In the genomic region with DNA sequence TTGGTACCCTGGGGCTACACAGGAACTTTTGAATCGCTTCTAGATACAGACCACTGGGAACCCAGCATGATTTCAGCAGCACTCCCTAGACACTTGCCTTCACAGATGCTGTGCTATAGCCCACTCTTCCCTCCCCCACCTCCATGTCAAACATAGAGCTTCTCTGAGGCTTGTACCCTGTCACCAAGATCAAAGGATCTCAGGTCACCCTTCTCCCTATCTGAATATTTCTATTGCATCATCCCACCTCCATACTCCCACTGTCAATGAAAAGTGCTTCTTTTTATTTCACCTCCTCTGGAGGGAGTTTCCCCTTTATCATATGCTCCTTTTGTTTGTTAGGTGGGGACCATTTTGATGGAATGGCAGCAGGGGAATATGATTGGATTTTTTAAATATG, we compare ENCODE assay signal across 11 cellular contexts. TPM values are rescaled to one million over a fixed set of nuclear protein-coding genes. Genes with fewer than 3 reads are reported as not detected.
A peak's percentile ranks its signal among the peaks of the same experiment; 100 is the strongest.
DNase-seq lines count a peak whose midpoint lies in the region; ATAC-seq lines count a peak whose summit lies in the region.
"Had no signal": no experiment of that assay in that cellular context is flagged by ENCODE, and none has a peak within 500 bp of the region (broad histone marks: within the 10 kb centered on the region; RNA-seq: fewer than 3 reads in every experiment).

No MANE protein-coding gene starts in this region.

- DNase-seq in activated CD4-positive, alpha-beta memory T cell treated with anti-CD3 and anti-CD28 coated beads for 36 hours, result peak; percentile 11
- no peak for DNase-seq in activated CD4-positive, alpha-beta memory T cell treated with anti-CD3 and anti-CD28 coated beads, Interleukin-2, amount 10 ng/mL, durations not matched to agents 7 days and 5 days
- DNase-seq in stimulated activated CD4-positive, alpha-beta T cell treated with anti-CD3 and anti-CD28 coated beads, Interleukin-1b, Interleukin-23, amount 100 ng/mL, for 48 hours, result peak; percentile 12
- no peak for DNase-seq in stimulated activated CD4-positive, alpha-beta T cell treated with anti-CD3 and anti-CD28 coated beads, Interleukin-15, amount 100 ng/mL, for 24 hours
- peak in 1 of 2 donors; percentile 15 for DNase-seq in stimulated activated naive CD8-positive, alpha-beta T cell treated with anti-CD3 and anti-CD28 coated beads, Interleukin-15, amount 100 ng/mL, for 72 hours
- no peak for DNase-seq in NCI-H1105 (lab: John Stamatoyannopoulos, UW)
- DNase-seq: Caco-2; GDM1; NK-92 treated with Interleukin-12 subunit alpha and Interleukin-12 subunit beta, amount 100 ng/mL, for 24 hours had no signal

- ATAC-seq in activated T-helper 17 cell treated with anti-CD3 and anti-CD28 coated beads, Interleukin-2, amount 50 U/mL, for 72 hours (replicated peaks), result peak; percentile 54
- ATAC-seq in stimulated activated naive CD8-positive, alpha-beta T cell treated with anti-CD3 and anti-CD28 coated beads, Interleukin-15, amount 100 ng/mL, for 72 hours, result peak; percentile 84

- no peak overlapping the region for H3K27ac Mint-ChIP-seq in activated CD4-positive, alpha-beta memory T cell treated with anti-CD3 and anti-CD28 coated beads for 36 hours
- no peak overlapping the region for H3K27ac Mint-ChIP-seq in activated CD4-positive, alpha-beta memory T cell treated with anti-CD3 and anti-CD28 coated beads, Interleukin-2, amount 10 ng/mL, durations not matched to agents 7 days and 5 days
- no peak overlapping the region for H3K27ac Mint-ChIP-seq in activated T-helper 17 cell treated with anti-CD3 and anti-CD28 coated beads, Interleukin-2, amount 50 U/mL, for 72 hours
- H3K27ac Mint-ChIP-seq in stimulated activated naive CD8-positive, alpha-beta T cell treated with anti-CD3 and anti-CD28 coated beads, Interleukin-15, amount 100 ng/mL, for 72 hours, result peak overlapping the region; percentile 30 to 44
- H3K27ac Mint-ChIP-seq: CD4-positive, alpha-beta T cell had no signal

- H3K27me3 Mint-ChIP-seq in activated CD4-positive, alpha-beta memory T cell treated with anti-CD3 and anti-CD28 coated beads for 36 hours, result peaks cover 20% of the 10 kb centered on the region
- H3K27me3 Mint-ChIP-seq in activated CD4-positive, alpha-beta memory T cell treated with anti-CD3 and anti-CD28 coated beads, Interleukin-2, amount 10 ng/mL, durations not matched to agents 7 days and 5 days, result peaks cover 15% of the 10 kb centered on the region
- H3K27me3 Mint-ChIP-seq in activated T-helper 17 cell treated with anti-CD3 and anti-CD28 coated beads, Interleukin-2, amount 50 U/mL, for 72 hours, result peaks cover 38% of the 10 kb centered on the region
- peaks cover 32% of the 10 kb centered on the region for H3K27me3 Mint-ChIP-seq in stimulated activated naive CD8-positive, alpha-beta T cell treated with anti-CD3 and anti-CD28 coated beads, Interleukin-15, amount 100 ng/mL, for 72 hours

- H3K4me3 Mint-ChIP-seq in activated CD4-positive, alpha-beta memory T cell treated with anti-CD3 and anti-CD28 coated beads for 36 hours, result no peak overlapping the region
- H3K4me3 Mint-ChIP-seq in activated CD4-positive, alpha-beta memory T cell treated with anti-CD3 and anti-CD28 coated beads, Interleukin-2, amount 10 ng/mL, durations not matched to agents 7 days and 5 days, result no peak overlapping the region
- no peak overlapping the region for H3K4me3 Mint-ChIP-seq in activated T-helper 17 cell treated with anti-CD3 and anti-CD28 coated beads, Interleukin-2, amount 50 U/mL, for 72 hours
- peak overlapping the region; percentile 25 to 33 for H3K4me3 Mint-ChIP-seq in stimulated activated naive CD8-positive, alpha-beta T cell treated with anti-CD3 and anti-CD28 coated beads, Interleukin-15, amount 100 ng/mL, for 72 hours
- H3K4me3 Mint-ChIP-seq: CD4-positive, alpha-beta T cell had no signal

- H3K9me3 Mint-ChIP-seq in activated CD4-positive, alpha-beta memory T cell treated with anti-CD3 and anti-CD28 coated beads for 36 hours, result peaks cover 16% of the 10 kb centered on the region
- H3K9me3 Mint-ChIP-seq in activated CD4-positive, alpha-beta memory T cell treated with anti-CD3 and anti-CD28 coated beads, Interleukin-2, amount 10 ng/mL, durations not matched to agents 7 days and 5 days, result peaks cover 9% of the 10 kb centered on the region
- H3K9me3 Mint-ChIP-seq in activated T-helper 17 cell treated with anti-CD3 and anti-CD28 coated beads, Interleukin-2, amount 50 U/mL, for 72 hours, result peaks cover 17% of the 10 kb centered on the region
- peaks cover 14 to 21% of the 10 kb centered on the region in 2 donors for H3K9me3 Mint-ChIP-seq in stimulated activated naive CD8-positive, alpha-beta T cell treated with anti-CD3 and anti-CD28 coated beads, Interleukin-15, amount 100 ng/mL, for 72 hours

- H3K36me3 Mint-ChIP-seq in activated CD4-positive, alpha-beta memory T cell treated with anti-CD3 and anti-CD28 coated beads for 36 hours, result peaks cover 9% of the 10 kb centered on the region
- no peaks in the 10 kb centered on the region for H3K36me3 Mint-ChIP-seq in activated CD4-positive, alpha-beta memory T cell treated with anti-CD3 and anti-CD28 coated beads, Interleukin-2, amount 10 ng/mL, durations not matched to agents 7 days and 5 days (ENCODE audit: low read depth)
- no peaks in the 10 kb centered on the region for H3K36me3 Mint-ChIP-seq in activated T-helper 17 cell treated with anti-CD3 and anti-CD28 coated beads, Interleukin-2, amount 50 U/mL, for 72 hours (ENCODE audit: low read depth)

- peaks cover 16% of the 10 kb centered on the region for H3K4me1 Mint-ChIP-seq in activated CD4-positive, alpha-beta memory T cell treated with anti-CD3 and anti-CD28 coated beads for 36 hours (ENCODE audit: low read depth)
- no peaks in the 10 kb centered on the region for H3K4me1 Mint-ChIP-seq in activated CD4-positive, alpha-beta memory T cell treated with anti-CD3 and anti-CD28 coated beads, Interleukin-2, amount 10 ng/mL, durations not matched to agents 7 days and 5 days
- peaks cover 10% of the 10 kb centered on the region for H3K4me1 Mint-ChIP-seq in activated T-helper 17 cell treated with anti-CD3 and anti-CD28 coated beads, Interleukin-2, amount 50 U/mL, for 72 hours
- H3K4me1 Mint-ChIP-seq in stimulated activated naive CD8-positive, alpha-beta T cell treated with anti-CD3 and anti-CD28 coated beads, Interleukin-15, amount 100 ng/mL, for 72 hours, result peaks cover 18% of the 10 kb centered on the region

- intact Hi-C loops in activated CD4-positive, alpha-beta memory T cell treated with anti-CD3 and anti-CD28 coated beads for 36 hours (cut with micrococcal nuclease), result loop anchor here (2.0 kb wide), 1 partner anchor 14 kb away; no protein-coding TSS in a partner anchor

- POLR2A ChIA-PET in activated CD4-positive, alpha-beta memory T cell treated with anti-CD3 and anti-CD28 coated beads for 36 hours (lab: Charles Lee), result no interaction called here
- POLR2A ChIA-PET in activated CD4-positive, alpha-beta memory T cell treated with anti-CD3 and anti-CD28 coated beads, Interleukin-2, amount 10 ng/mL, durations not matched to agents 7 days and 5 days (lab: Charles Lee), result no interaction called here

- CTCF ChIA-PET in activated CD4-positive, alpha-beta memory T cell treated with anti-CD3 and anti-CD28 coated beads for 36 hours (lab: Charles Lee), result interaction anchor here (0.9 to 3.8 kb wide), 8 partner anchors 15 to 543 kb away, joined by 3 to 18 read pairs (median 4); no protein-coding TSS in a partner anchor
- CTCF ChIA-PET in activated CD4-positive, alpha-beta memory T cell treated with anti-CD3 and anti-CD28 coated beads, Interleukin-2, amount 10 ng/mL, durations not matched to agents 7 days and 5 days (lab: Charles Lee), result interaction anchor here (1.0 to 1.9 kb wide), 6 partner anchors 8 to 346 kb away, joined by 3 to 8 read pairs (median 5); no protein-coding TSS in a partner anchor

RNA-seq across cellular contexts. Expression of gene PHF24, which starts 29.2 kb away (rescaled TPM):
- under 1 TPM in 1 of 2 experiments, not detected in 1; 0.12 TPM for total RNA-seq in activated CD4-positive, alpha-beta memory T cell treated with anti-CD3 and anti-CD28 coated beads for 36 hours
- not detected for total RNA-seq in activated CD4-positive, alpha-beta memory T cell treated with anti-CD3 and anti-CD28 coated beads, Interleukin-2, amount 10 ng/mL, durations not matched to agents 7 days and 5 days
- under 1 TPM in 1 of 2 donors, not detected in 1; 0.16 TPM for total RNA-seq in activated T-helper 17 cell treated with anti-CD3 and anti-CD28 coated beads, Interleukin-2, amount 50 U/mL, for 72 hours
- total RNA-seq: Caco-2; CD4-positive, alpha-beta T cell had no signal

Comparison
In these comparisons a context has a peak if more than half of its experiments do, and no peak if none do; other contexts are left out.
1. DNase-seq: peak in activated CD4-positive, alpha-beta memory T cell treated with anti-CD3 and anti-CD28 coated beads for 36 hours (single experiment) and stimulated activated CD4-positive, alpha-beta T cell treated with anti-CD3 and anti-CD28 coated beads, Interleukin-1b, Interleukin-23, amount 100 ng/mL, for 48 hours (single experiment); none in activated CD4-positive, alpha-beta memory T cell treated with anti-CD3 and anti-CD28 coated beads, Interleukin-2, amount 10 ng/mL, durations not matched to agents 7 days and 5 days (single experiment), stimulated activated CD4-positive, alpha-beta T cell treated with anti-CD3 and anti-CD28 coated beads, Interleukin-15, amount 100 ng/mL, for 24 hours (single experiment) and NCI-H1105 (single experiment).
2. H3K27ac Mint-ChIP-seq: peak in stimulated activated naive CD8-positive, alpha-beta T cell treated with anti-CD3 and anti-CD28 coated beads, Interleukin-15, amount 100 ng/mL, for 72 hours (2 of 2); none in activated CD4-positive, alpha-beta memory T cell treated with anti-CD3 and anti-CD28 coated beads for 36 hours (single experiment), activated CD4-positive, alpha-beta memory T cell treated with anti-CD3 and anti-CD28 coated beads, Interleukin-2, amount 10 ng/mL, durations not matched to agents 7 days and 5 days (single experiment) and activated T-helper 17 cell treated with anti-CD3 and anti-CD28 coated beads, Interleukin-2, amount 50 U/mL, for 72 hours (single experiment).
3. H3K4me3 Mint-ChIP-seq: peak in stimulated activated naive CD8-positive, alpha-beta T cell treated with anti-CD3 and anti-CD28 coated beads, Interleukin-15, amount 100 ng/mL, for 72 hours (2 of 2); none in activated CD4-positive, alpha-beta memory T cell treated with anti-CD3 and anti-CD28 coated beads for 36 hours (single experiment), activated CD4-positive, alpha-beta memory T cell treated with anti-CD3 and anti-CD28 coated beads, Interleukin-2, amount 10 ng/mL, durations not matched to agents 7 days and 5 days (single experiment) and activated T-helper 17 cell treated with anti-CD3 and anti-CD28 coated beads, Interleukin-2, amount 50 U/mL, for 72 hours (single experiment).